Comparison of ENCODE assay signal across 2 cellular contexts in genomic region chr16:58040945-58041627, GRCh38.
TF ChIP-seq lines count a peak whose summit lies in the region.

No MANE protein-coding gene starts in this region.

TF ChIP-seq in SK-N-SH, 30 proteins besides CTCF, POLR2A, EP300 and RAD21 (continued from another document):
- TF ChIP-seq, protein P1, sequence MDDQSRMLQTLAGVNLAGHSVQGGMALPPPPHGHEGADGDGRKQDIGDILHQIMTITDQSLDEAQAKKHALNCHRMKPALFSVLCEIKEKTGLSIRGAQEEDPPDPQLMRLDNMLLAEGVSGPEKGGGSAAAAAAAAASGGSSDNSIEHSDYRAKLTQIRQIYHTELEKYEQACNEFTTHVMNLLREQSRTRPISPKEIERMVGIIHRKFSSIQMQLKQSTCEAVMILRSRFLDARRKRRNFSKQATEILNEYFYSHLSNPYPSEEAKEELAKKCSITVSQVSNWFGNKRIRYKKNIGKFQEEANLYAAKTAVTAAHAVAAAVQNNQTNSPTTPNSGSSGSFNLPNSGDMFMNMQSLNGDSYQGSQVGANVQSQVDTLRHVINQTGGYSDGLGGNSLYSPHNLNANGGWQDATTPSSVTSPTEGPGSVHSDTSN (IDR thresholded peaks at IDR 0.05) = no peak

TF ChIP-seq in SK-N-SH treated with all-trans-retinoic acid at 6 μM for 48 hours, 23 proteins besides CTCF, POLR2A, EP300 and RAD21 (continued from another document):
- TF ChIP-seq, protein P2, sequence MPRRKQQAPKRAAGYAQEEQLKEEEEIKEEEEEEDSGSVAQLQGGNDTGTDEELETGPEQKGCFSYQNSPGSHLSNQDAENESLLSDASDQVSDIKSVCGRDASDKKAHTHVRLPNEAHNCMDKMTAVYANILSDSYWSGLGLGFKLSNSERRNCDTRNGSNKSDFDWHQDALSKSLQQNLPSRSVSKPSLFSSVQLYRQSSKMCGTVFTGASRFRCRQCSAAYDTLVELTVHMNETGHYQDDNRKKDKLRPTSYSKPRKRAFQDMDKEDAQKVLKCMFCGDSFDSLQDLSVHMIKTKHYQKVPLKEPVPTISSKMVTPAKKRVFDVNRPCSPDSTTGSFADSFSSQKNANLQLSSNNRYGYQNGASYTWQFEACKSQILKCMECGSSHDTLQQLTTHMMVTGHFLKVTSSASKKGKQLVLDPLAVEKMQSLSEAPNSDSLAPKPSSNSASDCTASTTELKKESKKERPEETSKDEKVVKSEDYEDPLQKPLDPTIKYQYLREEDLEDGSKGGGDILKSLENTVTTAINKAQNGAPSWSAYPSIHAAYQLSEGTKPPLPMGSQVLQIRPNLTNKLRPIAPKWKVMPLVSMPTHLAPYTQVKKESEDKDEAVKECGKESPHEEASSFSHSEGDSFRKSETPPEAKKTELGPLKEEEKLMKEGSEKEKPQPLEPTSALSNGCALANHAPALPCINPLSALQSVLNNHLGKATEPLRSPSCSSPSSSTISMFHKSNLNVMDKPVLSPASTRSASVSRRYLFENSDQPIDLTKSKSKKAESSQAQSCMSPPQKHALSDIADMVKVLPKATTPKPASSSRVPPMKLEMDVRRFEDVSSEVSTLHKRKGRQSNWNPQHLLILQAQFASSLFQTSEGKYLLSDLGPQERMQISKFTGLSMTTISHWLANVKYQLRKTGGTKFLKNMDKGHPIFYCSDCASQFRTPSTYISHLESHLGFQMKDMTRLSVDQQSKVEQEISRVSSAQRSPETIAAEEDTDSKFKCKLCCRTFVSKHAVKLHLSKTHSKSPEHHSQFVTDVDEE (CRISPR knock-in tag; IDR thresholded peaks at IDR 0.05) = no peak
- no peak for TF ChIP-seq BACH2 (CRISPR knock-in tag; IDR thresholded peaks at IDR 0.05; ENCODE audit: borderline replicate concordance)
- TF ChIP-seq GLIS3 (CRISPR knock-in tag; IDR thresholded peaks at IDR 0.05) = no peak
- TF ChIP-seq, protein P3, sequence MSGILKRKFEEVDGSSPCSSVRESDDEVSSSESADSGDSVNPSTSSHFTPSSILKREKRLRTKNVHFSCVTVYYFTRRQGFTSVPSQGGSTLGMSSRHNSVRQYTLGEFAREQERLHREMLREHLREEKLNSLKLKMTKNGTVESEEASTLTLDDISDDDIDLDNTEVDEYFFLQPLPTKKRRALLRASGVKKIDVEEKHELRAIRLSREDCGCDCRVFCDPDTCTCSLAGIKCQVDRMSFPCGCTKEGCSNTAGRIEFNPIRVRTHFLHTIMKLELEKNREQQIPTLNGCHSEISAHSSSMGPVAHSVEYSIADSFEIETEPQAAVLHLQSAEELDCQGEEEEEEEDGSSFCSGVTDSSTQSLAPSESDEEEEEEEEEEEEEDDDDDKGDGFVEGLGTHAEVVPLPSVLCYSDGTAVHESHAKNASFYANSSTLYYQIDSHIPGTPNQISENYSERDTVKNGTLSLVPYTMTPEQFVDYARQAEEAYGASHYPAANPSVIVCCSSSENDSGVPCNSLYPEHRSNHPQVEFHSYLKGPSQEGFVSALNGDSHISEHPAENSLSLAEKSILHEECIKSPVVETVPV (CRISPR knock-in tag; IDR thresholded peaks at IDR 0.05) = no peak
- no peak for TF ChIP-seq TCF4 (CRISPR knock-in tag; IDR thresholded peaks at IDR 0.05; ENCODE audit: borderline replicate concordance)
- no peak for TF ChIP-seq ESRRG (CRISPR knock-in tag; IDR thresholded peaks at IDR 0.05)
- no peak for TF ChIP-seq OSR1 (CRISPR knock-in tag; IDR thresholded peaks at IDR 0.05)
- no peak for TF ChIP-seq CSDC2 (CRISPR knock-in tag; IDR thresholded peaks at IDR 0.05)
- TF ChIP-seq ISL1 (CRISPR knock-in tag; IDR thresholded peaks at IDR 0.05) = no peak
- TF ChIP-seq SNAI2 (CRISPR knock-in tag; IDR thresholded peaks at IDR 0.05) = no peak
- no peak for TF ChIP-seq ZC3H10 (CRISPR knock-in tag; IDR thresholded peaks at IDR 0.05)
- TF ChIP-seq ZFP30 (CRISPR knock-in tag; IDR thresholded peaks at IDR 0.05) = no peak
- TF ChIP-seq RARB (CRISPR knock-in tag; IDR thresholded peaks at IDR 0.05) = no peak
- TF ChIP-seq ZFP3 (CRISPR knock-in tag; IDR thresholded peaks at IDR 0.05) = no peak
